ENCODE assay signal across 1 cellular context in genomic region chr3:123986427-123986826, GRCh38.
TF ChIP-seq lines count a peak whose summit lies in the region.

No MANE protein-coding gene starts in this region.

TF ChIP-seq in GM23338, 12 proteins besides CTCF, POLR2A, EP300 and RAD21 (continued from another document):
- no peak for TF ChIP-seq REST (IDR thresholded peaks at IDR 0.05; ENCODE audit: unreplicated experiment)
- TF ChIP-seq NANOG (IDR thresholded peaks at IDR 0.05; ENCODE audit: borderline replicate concordance): no peak
- TF ChIP-seq POLR2AphosphoS5 (IDR thresholded peaks at IDR 0.05; ENCODE audit: low read depth): no peak
- TF ChIP-seq EZH2phosphoT487 (IDR thresholded peaks at IDR 0.05; ENCODE audit: unreplicated experiment): no peak
- no peak for TF ChIP-seq JUNB (IDR thresholded peaks at IDR 0.05; ENCODE audit: unreplicated experiment)
- TF ChIP-seq ZNF331 (CRISPR knock-in tag; IDR thresholded peaks at IDR 0.05; ENCODE audit: low read depth): no peak
- no peak for TF ChIP-seq CREB1 (CRISPR knock-in tag; IDR thresholded peaks at IDR 0.05; ENCODE audit: low read depth)
